In the genomic region with DNA sequence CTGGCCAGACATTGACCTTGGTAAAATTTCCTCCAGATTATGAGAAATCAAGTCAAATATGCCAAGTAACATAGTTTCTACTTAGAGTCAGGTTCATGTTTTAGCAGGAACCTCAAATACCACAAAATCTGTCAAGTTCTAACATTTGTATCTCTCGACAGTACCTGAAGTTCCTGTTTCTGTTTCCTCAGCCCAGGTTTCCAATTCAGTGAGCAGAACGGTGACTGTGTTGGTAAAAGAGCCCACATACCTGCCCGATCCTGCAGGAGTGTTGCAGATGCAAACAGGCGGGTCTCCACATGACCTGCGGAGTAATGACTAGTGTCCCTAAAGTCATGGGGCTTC, we compare ENCODE assay signal across 11 cellular contexts. TPM values are rescaled to one million over a fixed set of nuclear protein-coding genes. Genes with fewer than 3 reads are reported as not detected.
DNase-seq lines count a peak whose midpoint lies in the region; ATAC-seq and TF ChIP-seq lines count a peak whose summit lies in the region.
"Had no signal": no experiment of that assay in that cellular context is flagged by ENCODE, and none has a peak within 500 bp of the region (broad histone marks: within the 10 kb centered on the region; RNA-seq: fewer than 3 reads in every experiment).

No MANE protein-coding gene starts in this region.

- no peaks in the 10 kb centered on the region for H3K36me3 Mint-ChIP-seq in osteocyte (ENCODE audit: unreplicated experiment)
- H3K36me3 Mint-ChIP-seq: WTC11 had no signal

- no peak overlapping the region for H3K27ac Mint-ChIP-seq in osteocyte (ENCODE audit: unreplicated experiment)
- H3K27ac Mint-ChIP-seq: WTC11 had no signal

- H3K27me3 Mint-ChIP-seq in osteocyte (ENCODE audit: unreplicated experiment), result peaks cover 1% of the 10 kb centered on the region

- no peaks in the 10 kb centered on the region for H3K9me3 Mint-ChIP-seq in osteocyte (ENCODE audit: unreplicated experiment)
- H3K9me3 Mint-ChIP-seq: WTC11 had no signal

- peaks cover 2% of the 10 kb centered on the region for H3K4me1 Mint-ChIP-seq in osteocyte (ENCODE audit: unreplicated experiment)

- ATAC-seq in GM18858 (IDR thresholded peaks at IDR 0.05; ENCODE audit: unreplicated experiment) (peak; percentile 80), GM21423 (IDR thresholded peaks at IDR 0.05; ENCODE audit: unreplicated experiment) (peak; percentile 84), HG03378 (IDR thresholded peaks at IDR 0.05; ENCODE audit: unreplicated experiment) (peak; percentile 91), esophagus mucosa (peak; percentile 98)
- ATAC-seq: WTC11 had no signal

- DNase-seq in osteocyte (ENCODE audit: extremely low spot score, unreplicated experiment) (no peak), T-helper 9 cell (no peak), hypothalamus (lab: John Stamatoyannopoulos, UW) (no peak)
- DNase-seq in stimulated activated CD8-positive, alpha-beta memory T cell treated with anti-CD3 and anti-CD28 coated beads, Interleukin-4, amount 100 ng/mL, for 48 hours, result no peak
- DNase-seq: effector CD8-positive, alpha-beta T cell; NCI-H187 had no signal

- TF ChIP-seq CTCF in osteocyte (IDR thresholded peaks at IDR 0.05), result no peak

- H3K4me3 Mint-ChIP-seq in osteocyte (ENCODE audit: unreplicated experiment), result no peak overlapping the region
- H3K4me3 Mint-ChIP-seq: WTC11 had no signal

RNA-seq across cellular contexts. Expression of gene LGALS8, which starts 57.9 kb away (rescaled TPM):
- total RNA-seq in esophagus mucosa, result 30.1 TPM
- total RNA-seq in osteocyte, result 30.0 and 32.4 TPM in 2 replicates
